In the genomic region with DNA sequence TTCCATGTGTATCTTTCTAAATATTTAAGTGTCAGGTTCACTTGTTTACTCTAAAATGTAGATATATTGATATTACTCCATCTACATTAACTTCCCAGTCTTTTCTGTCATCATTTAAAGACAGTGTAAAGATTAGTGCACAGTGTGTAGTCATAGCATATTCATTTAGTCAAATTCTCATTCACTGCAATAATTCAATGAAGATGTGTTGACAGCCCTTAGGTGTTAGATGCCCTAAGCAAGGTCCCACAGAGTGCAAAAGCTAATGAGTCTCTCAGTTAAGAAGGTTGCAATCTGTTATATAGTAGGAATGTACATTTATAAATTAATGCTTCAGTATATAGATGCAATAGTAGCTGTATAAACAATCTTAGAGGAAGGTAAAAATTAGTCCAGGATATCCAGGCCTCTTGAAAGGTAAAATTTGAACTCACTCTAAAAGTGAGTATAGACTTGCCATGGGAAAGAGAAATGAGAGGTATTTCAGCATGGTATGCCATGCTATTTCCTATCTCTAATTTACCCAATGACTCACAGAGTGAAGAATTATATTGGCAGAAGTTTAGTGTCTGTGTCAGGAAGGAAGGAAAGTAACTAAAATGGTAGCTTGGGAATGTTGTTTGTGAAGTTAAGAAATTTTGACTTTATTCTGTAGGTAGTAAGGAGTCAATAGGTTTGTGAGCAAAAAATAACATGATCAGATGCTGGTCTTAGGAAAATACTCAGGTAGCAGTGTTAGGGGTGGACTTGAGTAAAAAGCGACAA, we compare ENCODE assay signal across 1 cellular context.
TF ChIP-seq lines count a peak whose summit lies in the region.

No MANE protein-coding gene starts in this region.

TF ChIP-seq in HepG2, 621 proteins besides CTCF, POLR2A, EP300 and RAD21 (continued from another document):
- TF ChIP-seq ZNF597 (CRISPR knock-in tag; IDR thresholded peaks at IDR 0.05) = no peak
- no peak for TF ChIP-seq CREM (IDR thresholded peaks at IDR 0.05)
- no peak for TF ChIP-seq CREM (CRISPR knock-in tag; IDR thresholded peaks at IDR 0.05)
TF ChIP-seq in HepG2: peak in this region for 0.
